Comparison of ENCODE assay signal across 19 cellular contexts in the genomic region with DNA sequence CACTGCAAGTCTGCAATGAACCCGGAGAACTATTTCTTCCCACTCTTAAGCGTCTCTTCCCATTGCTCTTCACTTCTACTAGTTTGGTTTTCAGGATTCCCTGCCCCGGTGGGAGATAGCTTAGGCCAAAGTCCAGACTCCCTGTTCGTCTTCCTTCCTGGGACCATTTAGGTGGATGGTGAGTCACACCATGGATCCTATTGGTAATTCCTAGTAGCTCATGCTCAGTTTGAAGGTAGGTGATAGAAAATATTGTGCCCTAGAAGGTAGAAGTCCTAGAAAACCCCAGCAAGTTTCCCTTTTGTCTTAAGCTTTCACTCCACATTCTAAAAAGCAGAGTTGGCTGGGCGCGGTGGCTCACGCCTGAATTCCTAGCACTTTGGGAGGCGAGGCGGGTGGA.
"Had no signal": no experiment of that assay in that cellular context is flagged by ENCODE, and none has a peak within 500 bp of the region (broad histone marks: within the 10 kb centered on the region; RNA-seq: fewer than 3 reads in every experiment).

No MANE protein-coding gene starts in this region.

- H3K27me3 Mint-ChIP-seq: activated CD4-positive, alpha-beta T cell treated with anti-CD3 and anti-CD28 coated beads for 36 hours; activated naive CD8-positive, alpha-beta T cell treated with anti-CD3 and anti-CD28 coated beads, Interleukin-2, amount 50 U/mL, for 24 hours; memory B cell; natural killer cell treated with Interleukin-12 subunit alpha and Interleukin-12 subunit beta and Interleukin-15 and Interleukin-18, amount 100 ng/mL, for 72 hours had no signal

- H3K4me3 ChIP-seq: ascending aorta, esophagus muscularis mucosa, spleen had no signal

- ATAC-seq: activated CD4-positive, alpha-beta T cell treated with anti-CD3 and anti-CD28 coated beads for 36 hours; activated CD8-positive, alpha-beta T cell treated with anti-CD3 and anti-CD28 coated beads, Interleukin-2, amount 10 ng/mL, durations not matched to agents 7 days and 5 days; activated naive CD8-positive, alpha-beta T cell treated with anti-CD3 and anti-CD28 coated beads, Interleukin-2, amount 50 U/mL, for 24 hours; left ventricle myocardium superior; natural killer cell treated with Interleukin-12 subunit alpha and Interleukin-12 subunit beta and Interleukin-15 and Interleukin-18, amount 100 ng/mL, for 72 hours; sciatic nerve had no signal

- H3K9me3 Mint-ChIP-seq: activated naive CD8-positive, alpha-beta T cell treated with anti-CD3 and anti-CD28 coated beads, Interleukin-2, amount 50 U/mL, for 24 hours; activated T-helper 1 cell treated with anti-CD3 and anti-CD28 coated beads, Interleukin-12 subunit alpha, Interleukin-12 subunit beta, Interleukin-2, Interleukin-4 antibody, amounts not matched to agents 30 ng/mL and 10 ng/mL and 1 ng/mL, durations not matched to agents 14 hours and 24 hours and 36 hours; memory B cell; natural killer cell treated with Interleukin-12 subunit alpha and Interleukin-12 subunit beta and Interleukin-15 and Interleukin-18, amount 100 ng/mL, for 72 hours; T-helper 1 cell treated with Interleukin-12 subunit alpha and Interleukin-12 subunit beta and Interleukin-4 antibody, amounts not matched to agents 30 μg/mL and 1 μg/mL, for 36 hours had no signal

- DNase-seq: activated CD4-positive, alpha-beta T cell treated with anti-CD3 and anti-CD28 coated beads for 36 hours; activated CD8-positive, alpha-beta memory T cell treated with anti-CD3 and anti-CD28 coated beads, Interleukin-2, amount 50 U/mL, for 4 hours; activated CD8-positive, alpha-beta T cell treated with anti-CD3 and anti-CD28 coated beads, Interleukin-2, amount 10 ng/mL, durations not matched to agents 7 days and 5 days; activated naive CD4-positive, alpha-beta T cell; activated naive CD8-positive, alpha-beta T cell treated with anti-CD3 and anti-CD28 coated beads, Interleukin-2, amount 50 U/mL, for 24 hours; kidney glomerular epithelial cell; left ventricle myocardium superior; spleen; stimulated activated CD4-positive, alpha-beta T cell treated with anti-CD3 and anti-CD28 coated beads, Interleukin-1b, Interleukin-23, amount 100 ng/mL, for 48 hours; WERI-Rb-1 had no signal

- H3K9me3 ChIP-seq: ascending aorta, esophagus muscularis mucosa, spleen had no signal

- H3K4me1 Mint-ChIP-seq: activated CD4-positive, alpha-beta T cell treated with anti-CD3 and anti-CD28 coated beads for 36 hours; activated naive CD8-positive, alpha-beta T cell treated with anti-CD3 and anti-CD28 coated beads, Interleukin-2, amount 50 U/mL, for 24 hours had no signal

- H3K27me3 ChIP-seq: ascending aorta, esophagus muscularis mucosa, spleen had no signal

- FAIRE-seq: bronchial epithelial cell, urothelium cell line had no signal

- H3K4me3 Mint-ChIP-seq: activated CD4-positive, alpha-beta T cell treated with anti-CD3 and anti-CD28 coated beads for 36 hours; activated CD8-positive, alpha-beta T cell treated with anti-CD3 and anti-CD28 coated beads, Interleukin-2, amount 10 ng/mL, durations not matched to agents 7 days and 5 days; activated naive CD8-positive, alpha-beta T cell treated with anti-CD3 and anti-CD28 coated beads, Interleukin-2, amount 50 U/mL, for 24 hours; activated T-helper 1 cell treated with anti-CD3 and anti-CD28 coated beads, Interleukin-12 subunit alpha, Interleukin-12 subunit beta, Interleukin-2, Interleukin-4 antibody, amounts not matched to agents 30 ng/mL and 10 ng/mL and 1 ng/mL, durations not matched to agents 14 hours and 24 hours and 36 hours; memory B cell; natural killer cell treated with Interleukin-12 subunit alpha and Interleukin-12 subunit beta and Interleukin-15 and Interleukin-18, amount 100 ng/mL, for 72 hours; T-helper 1 cell treated with Interleukin-12 subunit alpha and Interleukin-12 subunit beta and Interleukin-4 antibody, amounts not matched to agents 30 μg/mL and 1 μg/mL, for 36 hours had no signal

- H3K27ac ChIP-seq: ascending aorta, esophagus muscularis mucosa had no signal

- H3K36me3 Mint-ChIP-seq: memory B cell had no signal

- H3K36me3 ChIP-seq: ascending aorta had no signal

- H3K27ac Mint-ChIP-seq: activated CD4-positive, alpha-beta T cell treated with anti-CD3 and anti-CD28 coated beads for 36 hours; activated CD8-positive, alpha-beta T cell treated with anti-CD3 and anti-CD28 coated beads, Interleukin-2, amount 10 ng/mL, durations not matched to agents 7 days and 5 days; activated naive CD8-positive, alpha-beta T cell treated with anti-CD3 and anti-CD28 coated beads, Interleukin-2, amount 50 U/mL, for 24 hours; activated T-helper 1 cell treated with anti-CD3 and anti-CD28 coated beads, Interleukin-12 subunit alpha, Interleukin-12 subunit beta, Interleukin-2, Interleukin-4 antibody, amounts not matched to agents 30 ng/mL and 10 ng/mL and 1 ng/mL, durations not matched to agents 14 hours and 24 hours and 36 hours; memory B cell; T-helper 1 cell treated with Interleukin-12 subunit alpha and Interleukin-12 subunit beta and Interleukin-4 antibody, amounts not matched to agents 30 μg/mL and 1 μg/mL, for 36 hours had no signal
